In genomic region chr7:101856488-101857357, GRCh38 we compare ENCODE assay signal across 8 cellular contexts. TPM values are rescaled to one million over a fixed set of nuclear protein-coding genes. Genes with fewer than 3 reads are reported as not detected.
DNase-seq lines count a peak whose midpoint lies in the region; ATAC-seq, FAIRE-seq and TF ChIP-seq lines count a peak whose summit lies in the region.

No MANE protein-coding gene starts in this region.

- no peaks in the 10 kb centered on the region for H3K9me3 ChIP-seq in A549

- CTCF ChIA-PET in A549 (lab: Yijun Ruan, JAX) = interaction anchor here (0.6 to 4.4 kb wide), 35 partner anchors 9 to 440 kb away, joined by 3 to 40 read pairs (median 4); partner anchors contain the start of gene CUX1
- CTCF ChIA-PET in activated CD8-positive, alpha-beta T cell treated with anti-CD3 and anti-CD28 coated beads, Interleukin-2, amount 10 ng/mL, durations not matched to agents 7 days and 5 days (lab: Charles Lee) = interaction anchor here (0.7 to 1.8 kb wide), 8 partner anchors 9 to 171 kb away, joined by 3 to 8 read pairs (median 4); no protein-coding TSS in a partner anchor

- peaks cover 47% of the 10 kb centered on the region for H3K4me1 Mint-ChIP-seq in activated CD8-positive, alpha-beta T cell treated with anti-CD3 and anti-CD28 coated beads, Interleukin-2, amount 10 ng/mL, durations not matched to agents 7 days and 5 days (ENCODE audit: low read depth)
- peaks cover 48% of the 10 kb centered on the region for H3K4me1 Mint-ChIP-seq in mesothelial cell of epicardium

- ATAC-seq in A549 = peak; percentile 98
- peak; percentile 94 for ATAC-seq in GM18867 (IDR thresholded peaks at IDR 0.05; ENCODE audit: unreplicated experiment)
- ATAC-seq in HG03097 (IDR thresholded peaks at IDR 0.05; ENCODE audit: low FRiP score, unreplicated experiment) = peak; percentile 82
- peak; percentile 98 for ATAC-seq in activated CD8-positive, alpha-beta T cell treated with anti-CD3 and anti-CD28 coated beads, Interleukin-2, amount 10 ng/mL, durations not matched to agents 7 days and 5 days

- no peaks in the 10 kb centered on the region for H3K36me3 Mint-ChIP-seq in activated CD8-positive, alpha-beta T cell treated with anti-CD3 and anti-CD28 coated beads, Interleukin-2, amount 10 ng/mL, durations not matched to agents 7 days and 5 days (ENCODE audit: low read depth)
- H3K36me3 Mint-ChIP-seq in mesothelial cell of epicardium = peaks cover 1% of the 10 kb centered on the region

- H3K4me2 ChIP-seq in A549 = peak overlapping the region; percentile 84

- no peak for FAIRE-seq in A549 (lab: Jason Lieb, UNC)

- WGBS in A549 (ENCODE audit: missing lambda C conversion rate) = 3% methylated on average over 32 of the region's 32 CpGs

- H3K4me1 ChIP-seq in A549 = peaks cover 77% of the 10 kb centered on the region

- peak; percentile 47 to 70; a peak in 4 of 5 replicates for TF ChIP-seq RAD21 in A549 (conservative IDR thresholded peaks at IDR 0.05 in 1 of 2, IDR thresholded peaks at IDR 0.05 in 1 of 2)

- peak overlapping the region; percentile 87 to 94 for H3K27ac ChIP-seq in A549

- H3K4me3 Mint-ChIP-seq in activated CD8-positive, alpha-beta T cell treated with anti-CD3 and anti-CD28 coated beads, Interleukin-2, amount 10 ng/mL, durations not matched to agents 7 days and 5 days = peak overlapping the region; percentile 83
- H3K4me3 Mint-ChIP-seq in mesothelial cell of epicardium = peak overlapping the region; percentile 30

- POLR2A ChIA-PET in A549 (lab: Yijun Ruan, JAX) = interaction anchor here (0.6 to 1.9 kb wide), 10 partner anchors 10 to 535 kb away, joined by 3 to 9 read pairs (median 3); partner anchors contain the start of genes CUX1 and IFT22
- POLR2A ChIA-PET in activated CD8-positive, alpha-beta T cell treated with anti-CD3 and anti-CD28 coated beads, Interleukin-2, amount 10 ng/mL, durations not matched to agents 7 days and 5 days (lab: Charles Lee) = interaction anchor here (1.3 kb wide), 1 partner anchor 113 kb away, joined by 3 read pairs; no protein-coding TSS in a partner anchor

- no peaks in the 10 kb centered on the region for H3K27me3 Mint-ChIP-seq in activated CD8-positive, alpha-beta T cell treated with anti-CD3 and anti-CD28 coated beads, Interleukin-2, amount 10 ng/mL, durations not matched to agents 7 days and 5 days (ENCODE audit: low read depth)
- no peaks in the 10 kb centered on the region for H3K27me3 Mint-ChIP-seq in mesothelial cell of epicardium (ENCODE audit: low read depth)

- no peaks in the 10 kb centered on the region for H3K9me3 Mint-ChIP-seq in activated CD8-positive, alpha-beta T cell treated with anti-CD3 and anti-CD28 coated beads, Interleukin-2, amount 10 ng/mL, durations not matched to agents 7 days and 5 days (ENCODE audit: insufficient read depth)
- H3K9me3 Mint-ChIP-seq in mesothelial cell of epicardium = no peaks in the 10 kb centered on the region

- TF ChIP-seq CTCF in A549 (IDR thresholded peaks at IDR 0.05) = peak; percentile 40; the same call in 2 of the 3 replicates
- TF ChIP-seq CTCF in mesothelial cell of epicardium (IDR thresholded peaks at IDR 0.05; ENCODE audit: unreplicated experiment) = no peak

- no peak for TF ChIP-seq POLR2A in A549 (IDR thresholded peaks at IDR 0.05; ENCODE audit: low read length)

- 0 out of 5 replicates have a peak, but pooled peaks of 1 of the 2 experiments have one; percentile 22 for TF ChIP-seq EP300 in A549 (IDR thresholded peaks at IDR 0.05)

- DNase-seq in A549 (ENCODE audit: low read depth in 1 of 2, low spot score in 1 of 2) (peak; percentile 99), NCI-H526 treated with DMSO at 0.1 percent for 48 hours (lab: John Stamatoyannopoulos, UW) (peak; percentile 94), mesothelial cell of epicardium (ENCODE audit: low spot score in 2 of 2, unreplicated experiment in 2 of 2) (no peak)
- peak; percentile 90 for DNase-seq in activated CD8-positive, alpha-beta T cell treated with anti-CD3 and anti-CD28 coated beads, Interleukin-2, amount 10 ng/mL, durations not matched to agents 7 days and 5 days
- DNase-seq in effector CD8-positive, alpha-beta T cell (lab: John Stamatoyannopoulos, UW) = peak; percentile 65
- DNase-seq in stimulated activated CD8-positive, alpha-beta memory T cell treated with anti-CD3 and anti-CD28 coated beads, Interleukin-2, amount 100 ng/mL, for 48 hours (ENCODE audit: low read depth in 2 of 2) = peak; percentile 69

- H3K4me3 ChIP-seq in A549 = peak overlapping the region; percentile 34

- peak overlapping the region; percentile 96 for H3K27ac Mint-ChIP-seq in activated CD8-positive, alpha-beta T cell treated with anti-CD3 and anti-CD28 coated beads, Interleukin-2, amount 10 ng/mL, durations not matched to agents 7 days and 5 days
- H3K27ac Mint-ChIP-seq in mesothelial cell of epicardium = peak overlapping the region; percentile 92

TF ChIP-seq in A549, 52 proteins besides CTCF, POLR2A, EP300 and RAD21:
- TF ChIP-seq USF2 (IDR thresholded peaks at IDR 0.05) (peak; percentile 96), HEYL (CRISPR knock-in tag; IDR thresholded peaks at IDR 0.05) (no peak), EHF (CRISPR knock-in tag; IDR thresholded peaks at IDR 0.05) (peak; percentile 42; the same call in 1 of the 2 replicates), CHD4 (IDR thresholded peaks at IDR 0.05; ENCODE audit: borderline replicate concordance) (no peak), JUNB (IDR thresholded peaks at IDR 0.05) (no peak), RFX5 (IDR thresholded peaks at IDR 0.05) (peak; percentile 38; the same call in 1 of the 2 replicates), HOXB13 (CRISPR knock-in tag; IDR thresholded peaks at IDR 0.05; ENCODE audit: low read depth) (peak; percentile 82; the same call in 1 of the 2 replicates), RNF2 (IDR thresholded peaks at IDR 0.05; ENCODE audit: borderline replicate concordance, low read depth) (no peak), SMC3 (IDR thresholded peaks at IDR 0.05) (peak; percentile 69), SREBF2 (IDR thresholded peaks at IDR 0.05) (no peak), RCOR1 (IDR thresholded peaks at IDR 0.05; ENCODE audit: low read depth, low read length) (no peak), MAX (IDR thresholded peaks at IDR 0.05) (peak; percentile 82), GATA3 (IDR thresholded peaks at IDR 0.05; ENCODE audit: borderline replicate concordance) (peak; percentile 64), ESRRA (IDR thresholded peaks at IDR 0.05; ENCODE audit: borderline replicate concordance, low read length) (0 out of 2 replicates have a peak, but pooled peaks have one; percentile 2), FOXS1 (CRISPR knock-in tag; IDR thresholded peaks at IDR 0.05) (0 out of 2 replicates have a peak, but pooled peaks have one; percentile 10), CEBPB (IDR thresholded peaks at IDR 0.05) (no peak), ZFP36 (IDR thresholded peaks at IDR 0.05; ENCODE audit: borderline replicate concordance, partially characterized antibody) (no peak), JUN (IDR thresholded peaks at IDR 0.05) (peak; percentile 16 to 36; a peak in 1 of 5 replicates), RARB (CRISPR knock-in tag; IDR thresholded peaks at IDR 0.05) (peak; percentile 52; the same call in 1 of the 2 replicates), BCL3 (IDR thresholded peaks at IDR 0.05) (no peak)

RNA-seq across cellular contexts. Expression of gene CUX1, which starts 39.3 kb away (rescaled TPM):
- polyA plus RNA-seq in A549 (2011; rRNA removed) (32.7 and 34.9 TPM in 2 replicates), A549 (2017; fragmentation: RNase III; extraction: RNeasy Plus Mini Kit Qiagen cat#74134 plus additional on column Dnase treatment) (32.5 to 35.3 TPM (median 33.4 TPM) in 3 replicates)
- polyA plus RNA-seq in A549 (2012; cell fraction: cytosol; rRNA removed) = 37.6 and 46.3 TPM in 2 replicates
- 33.9 and 40.4 TPM in 2 replicates for polyA plus RNA-seq in A549 (2012; cell fraction: nucleus; rRNA removed)
- polyA minus RNA-seq in A549 (2011; rRNA and poly(A)+ RNA removed) = 40.4 and 47.0 TPM in 2 replicates
- 10 to 100 TPM; 30.7 to 31.2 TPM for total RNA-seq in activated CD8-positive, alpha-beta T cell treated with anti-CD3 and anti-CD28 coated beads, Interleukin-2, amount 10 ng/mL, durations not matched to agents 7 days and 5 days
- total RNA-seq in mesothelial cell of epicardium = 152 to 158 TPM (median 152 TPM) in 3 replicates

Comparison
In these comparisons a context has a peak if more than half of its experiments do, and no peak if none do; other contexts are left out.
1. DNase-seq: peak in A549 (2 of 2), NCI-H526 treated with DMSO at 0.1 percent for 48 hours (single experiment), activated CD8-positive, alpha-beta T cell treated with anti-CD3 and anti-CD28 coated beads, Interleukin-2, amount 10 ng/mL, durations not matched to agents 7 days and 5 days (single experiment), effector CD8-positive, alpha-beta T cell (single experiment) and stimulated activated CD8-positive, alpha-beta memory T cell treated with anti-CD3 and anti-CD28 coated beads, Interleukin-2, amount 100 ng/mL, for 48 hours (2 of 2); none in mesothelial cell of epicardium (0 of 2).
2. Peak in every context shown above with its lines, with median percentiles within 50 percentile points of each other: ATAC-seq.